In the genomic region with DNA sequence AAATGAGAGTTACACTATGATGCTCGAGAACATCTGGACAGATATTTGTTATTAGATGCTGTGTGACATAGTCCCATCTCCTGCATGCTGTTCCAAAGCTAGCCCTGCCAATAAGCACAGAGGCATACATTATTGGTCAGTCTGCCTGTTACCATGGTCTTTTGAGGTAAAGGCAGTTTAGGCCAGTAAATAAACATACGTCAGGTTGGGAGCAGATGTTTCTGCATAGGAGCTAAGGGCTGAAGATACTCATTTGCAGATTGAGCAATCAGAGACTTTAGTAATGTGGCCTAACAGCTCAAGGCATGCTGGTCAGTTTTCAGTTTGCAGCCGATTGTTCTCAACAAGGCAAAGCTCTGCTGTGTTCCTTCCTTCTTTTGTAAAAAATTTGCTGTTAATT, we compare ENCODE assay signal across 17 cellular contexts.
DNase-seq lines count a peak whose midpoint lies in the region; TF ChIP-seq lines count a peak whose summit lies in the region.
"Had no signal": no experiment of that assay in that cellular context is flagged by ENCODE, and none has a peak within 500 bp of the region (broad histone marks: within the 10 kb centered on the region; RNA-seq: fewer than 3 reads in every experiment).

No MANE protein-coding gene starts in this region.

- no peak for TF ChIP-seq POLR2A in prostate gland (IDR thresholded peaks at IDR 0.05)

- H3K27ac ChIP-seq in fibroblast of lung (ENCODE audit: insufficient read depth, low read length) (peak overlapping the region; percentile 46), muscle layer of duodenum (ENCODE audit: low read length) (peak overlapping the region; percentile 8), prostate gland (no peak overlapping the region), coronary artery (no peak overlapping the region)
- H3K27ac ChIP-seq: BLaER1 treated with 17β-estradiol and CSF1 and Interleukin-3, amounts not matched to agents 10 nM and 100 nM; pancreas had no signal

- no peak overlapping the region for H3K4me3 ChIP-seq in fibroblast of lung (replicated peaks in 1 of 4; ENCODE audit: control extremely low read depth in 1 of 4, insufficient read depth in 1 of 4, low read depth in 3 of 4, low read length in 4 of 4)
- H3K4me3 ChIP-seq in muscle layer of duodenum (ENCODE audit: low read depth in 1 of 2, low read length in 2 of 2): no peak overlapping the region
- no peak overlapping the region for H3K4me3 ChIP-seq in prostate gland
- H3K4me3 ChIP-seq in coronary artery: no peak overlapping the region
- H3K4me3 ChIP-seq: BLaER1 treated with 17β-estradiol and CSF1 and Interleukin-3, amounts not matched to agents 10 nM and 100 nM; pancreas; upper lobe of left lung had no signal

- no peak overlapping the region for H2AFZ ChIP-seq in fibroblast of lung (ENCODE audit: low read length)

- H3K9ac ChIP-seq in fibroblast of lung (ENCODE audit: insufficient read depth, low read length): no peak overlapping the region
- H3K9ac ChIP-seq: BLaER1 treated with 17β-estradiol and CSF1 and Interleukin-3, amounts not matched to agents 10 nM and 100 nM had no signal

- H3K4me1 ChIP-seq in fibroblast of lung (ENCODE audit: control insufficient read depth, extremely low read depth, insufficient read depth, low read length) (peaks cover 30% of the 10 kb centered on the region), muscle layer of duodenum (ENCODE audit: control insufficient read depth in 1 of 2, insufficient read depth in 2 of 2, low read length in 2 of 2) (peaks cover 0 to 21% of the 10 kb centered on the region in 2 donors), prostate gland (replicated peaks) (no peaks in the 10 kb centered on the region)
- H3K4me1 ChIP-seq: pancreas had no signal

- no peaks in the 10 kb centered on the region for H3K27me3 ChIP-seq in fibroblast of lung (ENCODE audit: control insufficient read depth, insufficient read depth, low read length)
- no peaks in the 10 kb centered on the region for H3K27me3 ChIP-seq in muscle layer of duodenum (ENCODE audit: low read depth, low read length)
- H3K27me3 ChIP-seq in prostate gland (replicated peaks; ENCODE audit: insufficient read depth): no peaks in the 10 kb centered on the region
- H3K27me3 ChIP-seq: BLaER1 treated with 17β-estradiol and CSF1 and Interleukin-3, amounts not matched to agents 10 nM and 100 nM; pancreas; upper lobe of left lung had no signal

- intact Hi-C loops in prostate gland (cut with DNase I): loop anchor here (10.0 kb wide), 1 partner anchor 192 kb away; a partner anchor contains a TSS

- DNase-seq in AG20443 (ENCODE audit: low spot score): peak; percentile 37
- DNase-seq in MV-4-11 (lab: John Stamatoyannopoulos, UW): peak; percentile 92
- DNase-seq in fibroblast of lung (ENCODE audit: low read depth in 2 of 2): peak; percentile 78 to 96
- DNase-seq in prostate gland (ENCODE audit: low spot score): no peak
- no peak for DNase-seq in activated T-cell treated with anti-CD3 and anti-CD28 coated beads, Interleukin-2, amount 50 U/mL, for 48 hours
- DNase-seq in DMS153 treated with DMSO at 0.1 percent for 48 hours (lab: John Stamatoyannopoulos, UW; ENCODE audit: unreplicated experiment): no peak
- DNase-seq in coronary artery (ENCODE audit: low spot score): no peak
- DNase-seq: activated CD8-positive, alpha-beta memory T cell treated with anti-CD3 and anti-CD28 coated beads, Interleukin-2, amount 50 U/mL, for 48 hours; cortex of kidney; DND-41; erythroblast; NCI-H226; pancreas; PC-3; upper lobe of left lung had no signal

- TF ChIP-seq CTCF in fibroblast of lung (conservative IDR thresholded peaks at IDR 0.05 in 1 of 2, IDR thresholded peaks at IDR 0.05 in 1 of 2; ENCODE audit: low read depth in 1 of 2, low read length in 2 of 2): no peak
- TF ChIP-seq CTCF in prostate gland (IDR thresholded peaks at IDR 0.05): no peak
- no peak for TF ChIP-seq CTCF in coronary artery (IDR thresholded peaks at IDR 0.05)

- no peaks in the 10 kb centered on the region for H3K79me2 ChIP-seq in fibroblast of lung (ENCODE audit: control insufficient read depth, insufficient read depth, low read length)

- H4K20me1 ChIP-seq in fibroblast of lung (ENCODE audit: control insufficient read depth, extremely low read depth, insufficient read depth, low read length): no peaks in the 10 kb centered on the region
- H4K20me1 ChIP-seq: BLaER1 treated with 17β-estradiol and CSF1 and Interleukin-3, amounts not matched to agents 10 nM and 100 nM had no signal

- 77% methylated on average over 3 of the region's 3 CpGs for WGBS in prostate gland

- H3K9me3 ChIP-seq in fibroblast of lung (ENCODE audit: control insufficient read depth, insufficient read depth, low read depth, low read length) (no peaks in the 10 kb centered on the region), muscle layer of duodenum (ENCODE audit: control insufficient read depth in 1 of 2, low read length in 2 of 2) (no peaks in the 10 kb centered on the region), prostate gland (no peaks in the 10 kb centered on the region)
- H3K9me3 ChIP-seq: BLaER1 treated with 17β-estradiol and CSF1 and Interleukin-3, amounts not matched to agents 10 nM and 100 nM; pancreas; upper lobe of left lung had no signal

- H3K36me3 ChIP-seq in fibroblast of lung (ENCODE audit: control insufficient read depth, insufficient read depth, low read length) (no peaks in the 10 kb centered on the region), muscle layer of duodenum (ENCODE audit: control insufficient read depth in 1 of 2, insufficient read depth in 2 of 2, low read length in 2 of 2) (no peaks in the 10 kb centered on the region), prostate gland (no peaks in the 10 kb centered on the region)
- H3K36me3 ChIP-seq: BLaER1 treated with 17β-estradiol and CSF1 and Interleukin-3, amounts not matched to agents 10 nM and 100 nM; pancreas; upper lobe of left lung had no signal

- H3K4me2 ChIP-seq in fibroblast of lung (ENCODE audit: extremely low read depth, insufficient read depth, low read length): peak overlapping the region; percentile 36

Comparison
In these comparisons a context has a peak if more than half of its experiments do, and no peak if none do; other contexts are left out.
1. DNase-seq: peak in AG20443 (single experiment), MV-4-11 (single experiment) and fibroblast of lung (2 of 2); none in prostate gland (single experiment), activated T-cell treated with anti-CD3 and anti-CD28 coated beads, Interleukin-2, amount 50 U/mL, for 48 hours (0 of 2), DMS153 treated with DMSO at 0.1 percent for 48 hours (single experiment) and coronary artery (single experiment).
2. H3K27ac ChIP-seq: peak in fibroblast of lung (single experiment) and muscle layer of duodenum (single experiment); none in prostate gland (0 of 2) and coronary artery (0 of 2).